ENCODE assay signal across 8 cellular contexts in genomic region chr11:95229199-95230053, GRCh38. TPM values are rescaled to one million over a fixed set of nuclear protein-coding genes. Genes with fewer than 3 reads are reported as not detected.
DNase-seq lines count a peak whose midpoint lies in the region; ATAC-seq and TF ChIP-seq lines count a peak whose summit lies in the region.

No MANE protein-coding gene starts in this region.

- no peaks in the 10 kb centered on the region for H3K27me3 ChIP-seq in CD4-positive, alpha-beta memory T cell (ENCODE audit: insufficient read depth, low read length)
- no peaks in the 10 kb centered on the region for H3K27me3 ChIP-seq in iPS-15b (ENCODE audit: control insufficient read depth, insufficient read depth, low read length)
- H3K27me3 ChIP-seq in skeletal muscle tissue (ENCODE audit: control insufficient read depth in 3 of 3, insufficient read depth in 3 of 3, low read length in 3 of 3), result no peaks in the 10 kb centered on the region

- no peak for TF ChIP-seq CTCF in GM13977 (IDR thresholded peaks at IDR 0.05; ENCODE audit: extremely low read depth, insufficient read depth, missing control alignments)

- intact Hi-C loops in CD4-positive, alpha-beta memory T cell (cut with micrococcal nuclease), result loop anchor here (2.0 to 5.0 kb wide), 6 partner anchors 17 to 459 kb away; no protein-coding TSS in a partner anchor

- in situ Hi-C loops in GM13977 (cut with MboI; ENCODE audit: low pct_unique_long_range_greater_than_20kb, low sequenced_read_pairs, unreplicated experiment), result no loop called here

- POLR2A ChIA-PET in CD4-positive, alpha-beta memory T cell (lab: Charles Lee; ENCODE audit: partially characterized antibody), result interaction anchor here (0.6 to 5.7 kb wide), 19 partner anchors 8 to 1488 kb away, joined by 3 to 241 read pairs (median 9); partner anchors contain the start of genes C11orf54, CEP57, ENDOD1 and FAM76B

- no peaks in the 10 kb centered on the region for H3K27me3 Mint-ChIP-seq in CD4-positive, alpha-beta memory T cell

- H3K4me3 Mint-ChIP-seq in CD4-positive, alpha-beta memory T cell, result peak overlapping the region; percentile 92 to 99 (median 97)

- peaks cover 62% of the 10 kb centered on the region for H3K4me1 ChIP-seq in CD4-positive, alpha-beta memory T cell (ENCODE audit: insufficient read depth, low read length)
- H3K4me1 ChIP-seq in iPS-15b (ENCODE audit: control insufficient read depth, insufficient read depth, low read length) (peaks cover 14% of the 10 kb centered on the region), skeletal muscle tissue (ENCODE audit: control insufficient read depth in 3 of 3, insufficient read depth in 3 of 3, low read length in 3 of 3) (peaks cover 13 to 27% (median 26%) of the 10 kb centered on the region in 3 donors)

- H3K27ac Mint-ChIP-seq in CD4-positive, alpha-beta memory T cell, result peak overlapping the region; percentile 85 to 96 (median 93)

- peaks cover 12 to 22% of the 10 kb centered on the region in 2 donors for H3K36me3 Mint-ChIP-seq in CD4-positive, alpha-beta memory T cell

- H3K27ac ChIP-seq in CD4-positive, alpha-beta memory T cell (ENCODE audit: low read depth, low read length), result peak overlapping the region; percentile 68
- H3K27ac ChIP-seq in skeletal muscle tissue (ENCODE audit: low read depth, low read length), result peak overlapping the region; percentile 45

- H3K4me3 ChIP-seq in CD4-positive, alpha-beta memory T cell (ENCODE audit: low read length in 2 of 2), result peak overlapping the region; percentile 81 to 89
- H3K4me3 ChIP-seq in iPS-15b (ENCODE audit: low read depth, low read length) (peak overlapping the region; percentile 84), skeletal muscle tissue (ENCODE audit: low read length in 3 of 3) (peak overlapping the region; percentile 74 to 91 (median 75))

- peaks cover 34 to 62% (median 39%) of the 10 kb centered on the region in 4 donors for H3K4me1 Mint-ChIP-seq in CD4-positive, alpha-beta memory T cell

- peak in 4 of 5 donors; percentile 10 to 30 (median 12) for DNase-seq in CD4-positive, alpha-beta memory T cell
- DNase-seq in KG1 (lab: John Stamatoyannopoulos, UW), result peak; percentile 38
- DNase-seq in activated naive CD4-positive, alpha-beta T cell treated with anti-CD3 and anti-CD28 coated beads, Interleukin-2, amount 50 U/mL, for 16 hours, result peak; percentile 11
- DNase-seq in cortex of kidney (lab: John Stamatoyannopoulos, UW), result no peak
- no peak for DNase-seq in GM13977 (ENCODE audit: low spot score)

- H3K9me3 ChIP-seq in CD4-positive, alpha-beta memory T cell (ENCODE audit: control insufficient read depth in 1 of 2, low read length in 2 of 2), result no peaks in the 10 kb centered on the region
- H3K9me3 ChIP-seq in iPS-15b (ENCODE audit: control insufficient read depth, insufficient read depth, low read length) (no peaks in the 10 kb centered on the region), skeletal muscle tissue (ENCODE audit: control insufficient read depth in 3 of 3, low read length in 3 of 3) (no peaks in the 10 kb centered on the region)

- CTCF ChIA-PET in CD4-positive, alpha-beta memory T cell (lab: Charles Lee; ENCODE audit: partially characterized antibody), result interaction anchor here (0.7 to 2.5 kb wide), 8 partner anchors 28 to 561 kb away, joined by 3 to 27 read pairs (median 4); partner anchors contain the start of genes CEP57 and FAM76B

- H3K9ac ChIP-seq in iPS-15b (ENCODE audit: low read depth, low read length), result no peak overlapping the region
- H3K9ac ChIP-seq in skeletal muscle tissue (ENCODE audit: low read depth in 1 of 3, low read length in 3 of 3), result peak overlapping the region; percentile 68 to 76 (median 74)

- H3K9me3 Mint-ChIP-seq in CD4-positive, alpha-beta memory T cell, result peaks cover 0 to 1% (median 0%) of the 10 kb centered on the region in 8 donors

- no peak for ATAC-seq in esophagus mucosa

- no peaks in the 10 kb centered on the region for H3K36me3 ChIP-seq in CD4-positive, alpha-beta memory T cell (ENCODE audit: insufficient read depth, low read length)
- no peaks in the 10 kb centered on the region for H3K36me3 ChIP-seq in iPS-15b (ENCODE audit: control insufficient read depth, insufficient read depth, low read length)
- H3K36me3 ChIP-seq in skeletal muscle tissue (ENCODE audit: control insufficient read depth in 3 of 3, insufficient read depth in 3 of 3, low read length in 3 of 3), result no peaks in the 10 kb centered on the region

RNA-seq across cellular contexts. Expression of gene SESN3, which starts 1.6 kb away (rescaled TPM):
- total RNA-seq in CD4-positive, alpha-beta memory T cell, result 100 to 1,000 TPM; 204 to 211 TPM
- polyA plus RNA-seq in CD4-positive, alpha-beta memory T cell, result 1 to 10 TPM; 1.8 to 3.4 TPM
- total RNA-seq in skeletal muscle tissue (93.4 TPM), esophagus mucosa (30.5 TPM)

Comparison
In these comparisons a context has a peak if more than half of its experiments do, and no peak if none do; other contexts are left out.
1. DNase-seq: peak in CD4-positive, alpha-beta memory T cell (4 of 5), KG1 (single experiment) and activated naive CD4-positive, alpha-beta T cell treated with anti-CD3 and anti-CD28 coated beads, Interleukin-2, amount 50 U/mL, for 16 hours (single experiment); none in cortex of kidney (single experiment) and GM13977 (single experiment).
2. Peak in every context shown above with its lines, with median percentiles within 50 percentile points of each other: H3K4me3 ChIP-seq.